In the genomic region with DNA sequence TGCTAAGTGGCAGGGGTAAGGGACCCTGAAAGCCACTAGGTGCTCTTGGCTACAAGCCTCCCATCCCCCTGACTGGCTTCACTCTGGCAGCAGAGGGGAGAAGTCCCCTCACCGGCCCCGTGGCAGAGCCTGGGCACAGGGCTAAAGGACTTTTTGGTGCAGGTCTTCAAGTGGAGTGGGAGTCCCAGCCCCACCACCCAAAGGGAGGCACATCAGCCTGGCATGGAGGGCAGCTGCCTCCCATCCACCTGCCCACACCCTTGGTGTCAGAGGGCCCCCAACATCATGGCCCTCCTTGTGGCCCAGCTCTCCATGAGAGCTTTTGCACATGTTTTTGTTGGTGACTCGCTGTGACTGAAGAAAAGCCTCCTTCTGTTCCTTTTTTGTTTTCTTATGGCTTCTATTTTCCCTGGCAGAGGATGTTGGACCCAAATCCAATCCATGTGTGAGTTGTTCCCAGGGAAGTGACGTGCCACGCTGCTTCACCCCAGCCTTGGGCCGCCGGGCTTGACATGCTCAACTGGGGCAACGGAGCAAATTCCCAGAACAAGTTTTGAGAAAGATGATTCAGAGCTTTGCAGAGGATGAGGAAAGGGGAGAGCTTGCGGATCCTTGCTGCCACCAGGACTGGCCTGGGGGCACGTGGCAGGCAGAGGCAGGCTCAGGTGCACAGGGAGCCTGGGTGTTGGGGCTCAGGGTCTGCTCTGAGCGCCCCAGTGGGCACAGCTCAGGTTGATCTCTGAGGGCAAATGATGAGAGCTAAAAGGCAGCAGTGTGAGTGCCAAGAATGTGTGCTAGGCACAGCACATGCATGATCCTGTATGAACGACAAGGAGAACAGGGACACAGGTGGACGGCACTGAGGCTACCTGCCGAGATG, we compare ENCODE assay signal across 10 cellular contexts. TPM values are rescaled to one million over a fixed set of nuclear protein-coding genes. Genes with fewer than 3 reads are reported as not detected.
A peak's percentile ranks its signal among the peaks of the same experiment; 100 is the strongest.
DNase-seq lines count a peak whose midpoint lies in the region; ATAC-seq and TF ChIP-seq lines count a peak whose summit lies in the region.
"Had no signal": no experiment of that assay in that cellular context is flagged by ENCODE, and none has a peak within 500 bp of the region (broad histone marks: within the 10 kb centered on the region; RNA-seq: fewer than 3 reads in every experiment).

No MANE protein-coding gene starts in this region.

- H3K4me2 ChIP-seq in OCI-LY1 (ENCODE audit: low read length) = peak overlapping the region; percentile 34; the same call in 1 of the 2 replicates

- H3K4me3 ChIP-seq in OCI-LY1 (ENCODE audit: low read depth, low read length, poor library complexity, severe bottlenecking) = no peak overlapping the region

- no peaks in the 10 kb centered on the region for H3K79me2 ChIP-seq in OCI-LY1 (ENCODE audit: insufficient read depth, low read length)

- H3K4me1 ChIP-seq in OCI-LY1 (ENCODE audit: insufficient read depth, low read length, severe bottlenecking) = peaks cover 65% of the 10 kb centered on the region

- no peak overlapping the region for H3K9ac ChIP-seq in OCI-LY1 (ENCODE audit: low read length)

- TF ChIP-seq CTCF in OCI-LY1 (IDR thresholded peaks at IDR 0.05; ENCODE audit: low read length) (no peak), nephron progenitor cell (IDR thresholded peaks at IDR 0.05) (no peak)

- peaks cover 13% of the 10 kb centered on the region for H3K27me3 Mint-ChIP-seq in nephron progenitor cell (ENCODE audit: low read depth, poor library complexity)

- H3K9me2 ChIP-seq in OCI-LY1 (ENCODE audit: low read depth, low read length) = no peaks in the 10 kb centered on the region

- no peaks in the 10 kb centered on the region for H4K20me1 ChIP-seq in OCI-LY1 (ENCODE audit: insufficient read depth, low read length)

- H3K9me3 Mint-ChIP-seq in nephron progenitor cell = no peaks in the 10 kb centered on the region

- peaks cover 41% of the 10 kb centered on the region for H3K4me1 Mint-ChIP-seq in nephron progenitor cell

- peak overlapping the region; percentile 96 for H3K27ac ChIP-seq in OCI-LY1 (ENCODE audit: low read depth, low read length, poor library complexity, severe bottlenecking)
- H3K27ac ChIP-seq: epithelial cell of prostate had no signal

- peaks cover 7% of the 10 kb centered on the region; the same call in 1 of the 2 replicates for H3F3A ChIP-seq in OCI-LY1 (ENCODE audit: insufficient read depth, low read length)

- no peak overlapping the region for H2AFZ ChIP-seq in OCI-LY1 (ENCODE audit: low read length)

- DNase-seq in AG08396 (ENCODE audit: low spot score) (peak; percentile 79), nephron progenitor cell (no peak), HK-2 (ENCODE audit: unreplicated experiment) (no peak), NCI-H1930 (lab: John Stamatoyannopoulos, UW) (no peak)
- DNase-seq: NCI-H774 had no signal

- H3K27me3 ChIP-seq in OCI-LY1 (ENCODE audit: insufficient read depth, low read length) = peaks cover 10% of the 10 kb centered on the region

- no peaks in the 10 kb centered on the region for H3K9me3 ChIP-seq in OCI-LY1 (ENCODE audit: low read length)

- no peak overlapping the region for H3K27ac Mint-ChIP-seq in nephron progenitor cell

- peaks cover 4% of the 10 kb centered on the region for H3K36me3 Mint-ChIP-seq in nephron progenitor cell (ENCODE audit: low read depth)

- ATAC-seq in esophagus mucosa = peak; percentile 77
- no peak for ATAC-seq in HG03442 (IDR thresholded peaks at IDR 0.05; ENCODE audit: unreplicated experiment)
- ATAC-seq in GM21390 (IDR thresholded peaks at IDR 0.05; ENCODE audit: unreplicated experiment) = no peak

- H3K4me3 Mint-ChIP-seq in nephron progenitor cell = peak overlapping the region; percentile 59

- H3K36me3 ChIP-seq in OCI-LY1 (ENCODE audit: insufficient read depth, low read length) = no peaks in the 10 kb centered on the region

RNA-seq across cellular contexts. Expression of a gene that starts 1.9 kb away (rescaled TPM):
- 6.7 TPM for total RNA-seq in esophagus mucosa

RNA-seq across cellular contexts. Expression of a gene that starts 19.9 kb away (rescaled TPM):
- total RNA-seq in esophagus mucosa = 14.8 TPM

RNA-seq across cellular contexts. Expression of a gene that starts 21.1 kb away (rescaled TPM):
- total RNA-seq in esophagus mucosa = 104 TPM

RNA-seq across cellular contexts. Expression of a gene that starts 36.8 kb away (rescaled TPM):
- 2.6 TPM for total RNA-seq in esophagus mucosa

RNA-seq across cellular contexts. Expression of a gene that starts 38.9 kb away (rescaled TPM):
- not detected for total RNA-seq in esophagus mucosa
